1 cellular context compared by ENCODE assay signal in the genomic region with DNA sequence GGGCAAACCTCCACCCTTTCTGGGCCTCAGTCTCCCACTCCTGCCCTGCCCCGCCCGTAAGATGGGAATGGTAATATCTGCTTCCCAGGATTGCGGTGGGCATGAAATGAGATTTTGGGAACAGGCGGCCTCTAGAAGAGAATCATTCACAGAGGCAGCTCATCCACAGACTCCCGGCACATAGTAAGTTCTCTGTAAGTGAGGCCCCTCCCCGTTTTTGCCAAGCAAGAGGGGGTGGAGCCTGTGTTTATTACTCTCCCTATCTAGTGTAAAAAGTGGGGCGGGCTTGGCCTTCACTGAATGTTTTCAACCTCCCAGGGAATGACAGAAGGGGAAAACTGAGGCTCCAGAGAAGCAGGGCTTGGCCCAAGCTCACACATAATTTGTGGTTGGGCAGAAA.
TF ChIP-seq lines count a peak whose summit lies in the region.

No MANE protein-coding gene starts in this region.

TF ChIP-seq in H1, 55 proteins besides CTCF, POLR2A, EP300 and RAD21:
- no peak for TF ChIP-seq CBX5 (IDR thresholded peaks at IDR 0.05; ENCODE audit: low read depth, low read length)
- TF ChIP-seq BRCA1 (IDR thresholded peaks at IDR 0.05; ENCODE audit: low read depth, low read length), result no peak
- no peak for TF ChIP-seq BCL11A (IDR thresholded peaks at IDR 0.05; ENCODE audit: low read depth in 2 of 2, low read length in 2 of 2)
- no peak for TF ChIP-seq RXRA (IDR thresholded peaks at IDR 0.05; ENCODE audit: insufficient read depth, low read depth, low read length)
- TF ChIP-seq SAP30 (IDR thresholded peaks at IDR 0.05; ENCODE audit: insufficient read depth, insufficient replicate concordance, low read length), result no peak
- no peak for TF ChIP-seq ASH2L (IDR thresholded peaks at IDR 0.05; ENCODE audit: low read length)
- TF ChIP-seq TBP (IDR thresholded peaks at IDR 0.05; ENCODE audit: low read depth, low read length), result no peak
- TF ChIP-seq, protein P1, sequence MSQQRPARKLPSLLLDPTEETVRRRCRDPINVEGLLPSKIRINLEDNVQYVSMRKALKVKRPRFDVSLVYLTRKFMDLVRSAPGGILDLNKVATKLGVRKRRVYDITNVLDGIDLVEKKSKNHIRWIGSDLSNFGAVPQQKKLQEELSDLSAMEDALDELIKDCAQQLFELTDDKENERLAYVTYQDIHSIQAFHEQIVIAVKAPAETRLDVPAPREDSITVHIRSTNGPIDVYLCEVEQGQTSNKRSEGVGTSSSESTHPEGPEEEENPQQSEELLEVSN (IDR thresholded peaks at IDR 0.05), result no peak
- TF ChIP-seq, protein P2, sequence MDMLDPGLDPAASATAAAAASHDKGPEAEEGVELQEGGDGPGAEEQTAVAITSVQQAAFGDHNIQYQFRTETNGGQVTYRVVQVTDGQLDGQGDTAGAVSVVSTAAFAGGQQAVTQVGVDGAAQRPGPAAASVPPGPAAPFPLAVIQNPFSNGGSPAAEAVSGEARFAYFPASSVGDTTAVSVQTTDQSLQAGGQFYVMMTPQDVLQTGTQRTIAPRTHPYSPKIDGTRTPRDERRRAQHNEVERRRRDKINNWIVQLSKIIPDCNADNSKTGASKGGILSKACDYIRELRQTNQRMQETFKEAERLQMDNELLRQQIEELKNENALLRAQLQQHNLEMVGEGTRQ (IDR thresholded peaks at IDR 0.05; ENCODE audit: low read length), result no peak
- no peak for TF ChIP-seq KDM4A (IDR thresholded peaks at IDR 0.05; ENCODE audit: low read depth, low read length, severe bottlenecking)
- no peak for TF ChIP-seq SP2 (IDR thresholded peaks at IDR 0.05; ENCODE audit: low read length)
- TF ChIP-seq POLR2AphosphoS5 (IDR thresholded peaks at IDR 0.05; ENCODE audit: low read depth, low read length), result no peak
